8 cellular contexts compared by ENCODE assay signal in genomic region chr7:99438573-99439480, GRCh38. TPM values are rescaled to one million over a fixed set of nuclear protein-coding genes. Genes with fewer than 3 reads are reported as not detected.
DNase-seq lines count a peak whose midpoint lies in the region; TF ChIP-seq lines count a peak whose summit lies in the region.

Gene CPSF4, plus strand, starts transcription at chr7:99438943. Its CDS starts 140 bp downstream, at chr7:99439083.
Gene PTCD1, minus strand, starts transcription at chr7:99438798. Its CDS starts 3,556 bp downstream, at chr7:99435242.

- peak within 1 kb of the TSS; percentile 90 for H3K27ac ChIP-seq in suprapubic skin

- peak; percentile 92 for DNase-seq in GM04504 (ENCODE audit: low read depth)
- peak; percentile 83 for DNase-seq in HFF-Myc (ENCODE audit: extremely low read depth, low read depth)
- DNase-seq in MV-4-11 (lab: John Stamatoyannopoulos, UW): peak; percentile 88
- DNase-seq in SK-N-DZ (ENCODE audit: low spot score): peak; percentile 95
- peak; percentile 94 for DNase-seq in activated naive CD4-positive, alpha-beta T cell treated with anti-CD3 and anti-CD28 coated beads, Interleukin-2, amount 50 U/mL, for 16 hours
- DNase-seq in glomerular endothelial cell (ENCODE audit: extremely low read depth, low read depth, low spot score): peak; percentile 62
- DNase-seq in occipital lobe (lab: John Stamatoyannopoulos, UW): peak; percentile 95
- peak; percentile 97 for DNase-seq in suprapubic skin (ENCODE audit: low spot score in 2 of 2)

- H3K4me1 ChIP-seq in suprapubic skin: peaks cover 37% of the 10 kb centered on the region

- peak within 1 kb of the TSS; percentile 91 for H3K4me3 ChIP-seq in HFF-Myc (replicated peaks; ENCODE audit: low read depth, low read length)
- peak within 1 kb of the TSS; percentile 100 for H3K4me3 ChIP-seq in suprapubic skin

- TF ChIP-seq POLR2A in suprapubic skin (IDR thresholded peaks at IDR 0.05): peak in 1 of 2 donors; percentile 6

- WGBS in suprapubic skin: 0% methylated on average over 50 of the region's 89 CpGs

- H3K27me3 ChIP-seq in suprapubic skin: no peaks in the 10 kb centered on the region

- H3K36me3 ChIP-seq in suprapubic skin: peaks cover 24% of the 10 kb centered on the region

- H3K9me3 ChIP-seq in suprapubic skin: no peaks in the 10 kb centered on the region

- TF ChIP-seq CTCF in HFF-Myc (IDR thresholded peaks at IDR 0.05; ENCODE audit: low read depth, low read length, missing control alignments) (no peak), suprapubic skin (IDR thresholded peaks at IDR 0.05) (no peak)

- no peak for TF ChIP-seq EP300 in suprapubic skin (IDR thresholded peaks at IDR 0.05)

RNA-seq across cellular contexts. Expression of gene CPSF4, which starts in this region (rescaled TPM):
- polyA plus RNA-seq in SK-N-DZ (2014; cell fraction: cytosol; rRNA removed): 105 and 119 TPM in 2 replicates
- polyA plus RNA-seq in SK-N-DZ (2014; cell fraction: nucleus; rRNA removed): 489 and 529 TPM in 2 replicates
- 19.0 and 28.9 TPM in 2 replicates for total RNA-seq in glomerular endothelial cell
- 24.2 TPM for total RNA-seq in occipital lobe
- total RNA-seq in suprapubic skin: 10 to 100 TPM; 35.0 to 59.9 (median 41.7) TPM

RNA-seq across cellular contexts. Expression of gene PTCD1, which starts in this region (rescaled TPM):
- 12.4 and 15.7 TPM in 2 replicates for polyA plus RNA-seq in SK-N-DZ (2014; cell fraction: cytosol; rRNA removed)
- polyA plus RNA-seq in SK-N-DZ (2014; cell fraction: nucleus; rRNA removed): 8.8 and 14.1 TPM in 2 replicates
- total RNA-seq in glomerular endothelial cell (7.6 and 14.3 TPM in 2 replicates), occipital lobe (6.6 TPM), suprapubic skin (10 to 100 TPM in 2 of 4 donors, 1 to 10 TPM in 2; 7.7 to 14.8 (median 10.7) TPM)

Comparison
In these comparisons a context has a peak if more than half of its experiments do, and no peak if none do; other contexts are left out.
1. Peak in every context shown above with its lines: DNase-seq, H3K4me3 ChIP-seq and H3K27ac ChIP-seq.